Comparison of ENCODE assay signal across 8 cellular contexts in the genomic region with DNA sequence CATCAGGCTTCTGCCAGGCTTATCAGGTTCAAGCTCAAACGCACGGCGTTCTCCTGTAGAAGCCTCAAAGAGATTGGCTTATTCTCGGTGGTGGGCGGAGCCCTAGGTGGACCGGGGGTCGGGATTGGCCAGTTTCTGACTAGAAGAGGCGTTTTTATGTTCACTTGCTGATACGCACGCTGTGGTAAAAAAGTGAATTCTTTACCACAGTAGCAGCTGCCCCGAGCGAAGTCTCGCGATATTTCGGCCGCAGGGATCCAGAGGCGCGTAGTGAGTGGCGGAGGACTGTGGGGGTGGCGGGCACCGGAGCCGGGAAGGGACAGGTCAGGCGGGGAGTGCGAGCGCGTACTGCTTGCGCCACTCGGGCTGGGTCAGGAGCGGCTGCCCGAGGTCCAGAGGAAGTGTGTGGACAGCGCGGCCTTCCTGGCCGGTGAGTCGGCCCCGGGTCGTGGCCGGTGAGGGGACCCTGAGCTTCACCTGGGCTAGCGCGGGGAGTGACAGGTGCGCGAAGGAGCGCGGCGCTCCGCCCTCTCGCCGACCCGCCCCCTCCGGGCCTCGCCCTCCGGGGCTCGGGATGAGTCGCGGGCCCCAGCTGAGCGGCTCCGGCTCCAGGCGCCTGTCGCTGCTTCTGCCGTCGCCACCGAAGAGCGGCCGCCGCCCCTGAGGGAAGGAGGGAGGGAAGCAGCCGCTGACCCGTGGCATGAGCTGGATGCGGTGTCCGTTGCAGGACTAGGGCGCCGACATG. TPM values are rescaled to one million over a fixed set of nuclear protein-coding genes. Genes with fewer than 3 reads are reported as not detected.
DNase-seq lines count a peak whose midpoint lies in the region; ATAC-seq and TF ChIP-seq lines count a peak whose summit lies in the region.

A gene with protein sequence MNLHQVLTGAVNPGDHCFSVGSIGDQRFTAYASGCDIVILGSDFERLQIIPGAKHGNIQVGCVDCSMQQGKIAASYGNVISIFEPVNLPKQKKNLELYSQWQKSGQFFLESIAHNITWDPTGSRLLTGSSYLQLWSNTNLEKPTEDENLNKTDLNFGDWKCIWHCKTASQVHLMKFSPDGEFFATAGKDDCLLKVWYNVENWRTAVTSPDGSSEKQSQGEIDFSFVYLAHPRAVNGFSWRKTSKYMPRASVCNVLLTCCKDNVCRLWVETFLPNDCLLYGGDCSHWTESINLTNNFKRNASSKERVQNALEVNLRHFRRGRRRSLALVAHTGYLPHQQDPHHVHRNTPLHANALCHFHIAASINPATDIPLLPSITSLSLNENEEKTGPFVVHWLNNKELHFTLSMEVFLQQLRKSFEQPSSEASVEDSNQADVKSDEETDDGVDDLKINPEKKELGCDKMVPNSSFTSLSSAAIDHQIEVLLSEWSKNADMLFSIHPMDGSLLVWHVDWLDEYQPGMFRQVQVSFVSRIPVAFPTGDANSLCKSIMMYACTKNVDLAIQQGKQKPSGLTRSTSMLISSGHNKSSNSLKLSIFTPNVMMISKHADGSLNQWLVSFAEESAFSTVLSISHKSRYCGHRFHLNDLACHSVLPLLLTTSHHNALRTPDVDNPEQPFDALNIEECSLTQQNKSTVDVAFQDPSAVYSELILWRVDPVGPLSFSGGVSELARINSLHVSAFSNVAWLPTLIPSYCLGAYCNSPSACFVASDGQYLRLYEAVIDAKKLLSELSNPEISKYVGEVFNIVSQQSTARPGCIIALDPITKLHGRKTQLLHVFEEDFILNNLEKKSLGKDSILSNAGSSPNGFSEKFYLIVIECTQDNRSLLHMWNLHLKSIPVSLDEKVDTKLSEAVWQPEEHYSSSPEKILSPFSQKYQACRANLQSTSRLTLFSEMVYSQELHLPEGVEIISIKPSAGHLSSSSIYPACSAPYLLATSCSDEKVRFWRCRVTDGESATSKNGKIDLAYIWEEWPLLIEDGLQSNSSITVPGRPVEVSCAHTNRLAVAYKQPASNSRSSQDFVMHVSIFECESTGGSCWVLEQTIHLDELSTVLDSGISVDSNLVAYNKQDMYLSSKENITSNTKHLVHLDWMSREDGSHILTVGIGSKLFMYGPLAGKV (N-terminal part only) (plus strand): TSS at position 260 of the 745 bp plus-strand sequence. CDS start 483 bp downstream, at position 743.

- H3K4me3 ChIP-seq in GM12875 (ENCODE audit: low read depth, low read length) = peak within 1 kb of the TSS; percentile 99
- peak within 1 kb of the TSS; percentile 93 for H3K4me3 ChIP-seq in adipocyte (ENCODE audit: low read length)
- peak within 1 kb of the TSS; percentile 46 for H3K4me3 ChIP-seq in cardiac muscle cell
- H3K4me3 ChIP-seq in parathyroid adenoma (ENCODE audit: low read depth, low read length) = peak within 1 kb of the TSS; percentile 92
- peak within 1 kb of the TSS; percentile 70 to 94 (median 83) for H3K4me3 ChIP-seq in tibial nerve

- peak in 1 of 2 donors; percentile 91 for TF ChIP-seq EP300 in tibial nerve (IDR thresholded peaks at IDR 0.05)

- DNase-seq in NCI-H1436 (lab: John Stamatoyannopoulos, UW) (peak; percentile 98), T follicular helper cell (ENCODE audit: low read depth) (peak; percentile 98), adipocyte (ENCODE audit: low read depth) (peak; percentile 100), cardiac muscle cell (ENCODE audit: low read depth in 1 of 2, low spot score in 1 of 2) (peak; percentile 99), tibial nerve (ENCODE audit: low spot score in 2 of 2) (peak; percentile 99 to 100)

- H3K4me1 ChIP-seq in adipocyte (ENCODE audit: control insufficient read depth, insufficient read depth, low read length) (peaks cover 19% of the 10 kb centered on the region), cardiac muscle cell (ENCODE audit: low read depth) (peaks cover 17% of the 10 kb centered on the region), parathyroid adenoma (peaks cover 2% of the 10 kb centered on the region), tibial nerve (peaks cover 0 to 47% (median 22%) of the 10 kb centered on the region in 4 donors)

- no peaks in the 10 kb centered on the region for H3K9me3 ChIP-seq in adipocyte (ENCODE audit: control insufficient read depth, low read length)
- H3K9me3 ChIP-seq in cardiac muscle cell (ENCODE audit: low read depth) = no peaks in the 10 kb centered on the region
- no peaks in the 10 kb centered on the region for H3K9me3 ChIP-seq in parathyroid adenoma (ENCODE audit: control insufficient read depth, low read length)
- H3K9me3 ChIP-seq in tibial nerve = no peaks in the 10 kb centered on the region

- peak within 1 kb of the TSS; percentile 97 for H3K4me2 ChIP-seq in parathyroid adenoma (ENCODE audit: low read length)

- TF ChIP-seq CTCF in GM12875 (IDR thresholded peaks at IDR 0.05; ENCODE audit: borderline replicate concordance, insufficient read depth, low read depth, low read length) (no peak), cardiac muscle cell (IDR thresholded peaks at IDR 0.05; ENCODE audit: low read depth, low read length) (no peak), parathyroid adenoma (IDR thresholded peaks at IDR 0.05) (no peak), tibial nerve (IDR thresholded peaks at IDR 0.05) (peak in 2 of 5 experiments; percentile 23 to 31)

- H3K27me3 ChIP-seq in adipocyte (replicated peaks; ENCODE audit: control insufficient read depth, insufficient read depth, low read length) = no peaks in the 10 kb centered on the region
- H3K27me3 ChIP-seq in cardiac muscle cell = no peaks in the 10 kb centered on the region
- H3K27me3 ChIP-seq in parathyroid adenoma (ENCODE audit: control insufficient read depth, insufficient read depth, low read length) = no peaks in the 10 kb centered on the region
- no peaks in the 10 kb centered on the region for H3K27me3 ChIP-seq in tibial nerve

- H3K79me2 ChIP-seq in parathyroid adenoma = peaks cover 31% of the 10 kb centered on the region

- peak; percentile 43 to 81 for TF ChIP-seq POLR2A in tibial nerve (IDR thresholded peaks at IDR 0.05)

- H3K36me3 ChIP-seq in adipocyte (ENCODE audit: control insufficient read depth, insufficient read depth, low read length, severe bottlenecking) (no peaks in the 10 kb centered on the region), cardiac muscle cell (no peaks in the 10 kb centered on the region), parathyroid adenoma (ENCODE audit: control insufficient read depth, insufficient read depth, low read length) (no peaks in the 10 kb centered on the region), tibial nerve (no peaks in the 10 kb centered on the region)

- H2AFZ ChIP-seq in parathyroid adenoma = peak within 1 kb of the TSS; percentile 98

- 0 to 1% methylated on average over 52 to 61 of the region's 70 CpGs for WGBS in tibial nerve, 2 donors

- peak within 1 kb of the TSS; percentile 86 for H3K27ac ChIP-seq in cardiac muscle cell
- peak within 1 kb of the TSS; percentile 97 for H3K27ac ChIP-seq in parathyroid adenoma
- peak within 1 kb of the TSS; percentile 84 to 99 (median 96) for H3K27ac ChIP-seq in tibial nerve

- H3K9ac ChIP-seq in adipocyte (ENCODE audit: low read length) (peak within 1 kb of the TSS; percentile 95), parathyroid adenoma (peak within 1 kb of the TSS; percentile 77)

- ATAC-seq in HG02798 (IDR thresholded peaks at IDR 0.05; ENCODE audit: poor library complexity, unreplicated experiment) = peak; percentile 84

RNA-seq across cellular contexts. Expression of the gene that starts here (rescaled TPM):
- total RNA-seq in cardiac muscle cell (26.9 and 37.4 TPM in 2 replicates), tibial nerve (100 to 1,000 TPM in 1 of 4 donors, 10 to 100 TPM in 3; 59.1 to 101 (median 76.1) TPM)
- polyA plus RNA-seq in cardiac muscle cell = 19.5 and 31.6 TPM in 2 replicates

Comparison
In these comparisons a context has a peak if more than half of its experiments do, and no peak if none do; other contexts are left out.
1. Peak in every context shown above with its lines: DNase-seq, ATAC-seq, H3K4me3 ChIP-seq and H3K27ac ChIP-seq.
2. H3K4me3 ChIP-seq: peak in every context shown above with its lines; median percentile 99 in GM12875; 93 in adipocyte; 92 in parathyroid adenoma; 83 in tibial nerve; 46 in cardiac muscle cell.